Comparison of ENCODE assay signal across 1 cellular context in the genomic region with DNA sequence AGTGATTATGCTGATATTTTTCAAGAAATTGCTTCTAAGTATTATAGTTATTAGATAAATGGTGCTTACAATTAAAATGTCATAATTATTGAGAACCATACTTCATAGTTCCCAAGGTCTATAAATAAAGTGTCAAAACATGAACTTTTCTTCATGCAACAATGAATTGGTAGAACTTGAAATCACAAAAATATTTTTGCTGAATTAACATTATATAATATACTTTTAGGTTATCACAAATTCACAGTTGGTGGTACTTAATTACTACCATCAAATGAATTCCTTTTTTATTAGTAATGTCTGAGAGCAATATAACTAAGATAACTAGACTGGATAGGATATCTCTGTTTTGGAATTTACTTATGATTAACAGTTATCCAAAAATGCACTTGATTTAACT.
TF ChIP-seq lines count a peak whose summit lies in the region.

No MANE protein-coding gene starts in this region.

TF ChIP-seq in K562, 482 proteins besides CTCF, POLR2A, EP300 and RAD21:
- TF ChIP-seq ZKSCAN1 (IDR thresholded peaks at IDR 0.05; ENCODE audit: low read depth, low read length) (no peak), GABPA (tag; conservative IDR thresholded peaks at IDR 0.05; ENCODE audit: low read depth) (no peak), NR2F6 (CRISPR knock-in tag; IDR thresholded peaks at IDR 0.05) (no peak), MAFG (tag; conservative IDR thresholded peaks at IDR 0.05) (0 out of 2 replicates have a peak, but pooled peaks have one; percentile 28), CHCHD3 (CRISPR knock-in tag; IDR thresholded peaks at IDR 0.05) (no peak), PPARD (CRISPR knock-in tag; IDR thresholded peaks at IDR 0.05) (no peak), ZFX (CRISPR knock-in tag; IDR thresholded peaks at IDR 0.05) (no peak), C11orf30 (IDR thresholded peaks at IDR 0.05; ENCODE audit: low read depth) (peak; percentile 67), NFIX (CRISPR knock-in tag; IDR thresholded peaks at IDR 0.05; ENCODE audit: low read depth) (no peak), RFX1 (IDR thresholded peaks at IDR 0.05) (no peak), ZNF316 (IDR thresholded peaks at IDR 0.05) (peak; percentile 84), ZNF146 (CRISPR knock-in tag; IDR thresholded peaks at IDR 0.05; ENCODE audit: unreplicated experiment) (no peak), ZNF57 (CRISPR knock-in tag; IDR thresholded peaks at IDR 0.05) (no peak), NCOA1 (IDR thresholded peaks at IDR 0.05; ENCODE audit: low read depth) (no peak), BRD9 (IDR thresholded peaks at IDR 0.05; ENCODE audit: low read depth, partially characterized antibody) (no peak), FIP1L1 (IDR thresholded peaks at IDR 0.05; ENCODE audit: low read depth, low read length, poor library complexity, severe bottlenecking) (no peak)
- TF ChIP-seq, protein P1, sequence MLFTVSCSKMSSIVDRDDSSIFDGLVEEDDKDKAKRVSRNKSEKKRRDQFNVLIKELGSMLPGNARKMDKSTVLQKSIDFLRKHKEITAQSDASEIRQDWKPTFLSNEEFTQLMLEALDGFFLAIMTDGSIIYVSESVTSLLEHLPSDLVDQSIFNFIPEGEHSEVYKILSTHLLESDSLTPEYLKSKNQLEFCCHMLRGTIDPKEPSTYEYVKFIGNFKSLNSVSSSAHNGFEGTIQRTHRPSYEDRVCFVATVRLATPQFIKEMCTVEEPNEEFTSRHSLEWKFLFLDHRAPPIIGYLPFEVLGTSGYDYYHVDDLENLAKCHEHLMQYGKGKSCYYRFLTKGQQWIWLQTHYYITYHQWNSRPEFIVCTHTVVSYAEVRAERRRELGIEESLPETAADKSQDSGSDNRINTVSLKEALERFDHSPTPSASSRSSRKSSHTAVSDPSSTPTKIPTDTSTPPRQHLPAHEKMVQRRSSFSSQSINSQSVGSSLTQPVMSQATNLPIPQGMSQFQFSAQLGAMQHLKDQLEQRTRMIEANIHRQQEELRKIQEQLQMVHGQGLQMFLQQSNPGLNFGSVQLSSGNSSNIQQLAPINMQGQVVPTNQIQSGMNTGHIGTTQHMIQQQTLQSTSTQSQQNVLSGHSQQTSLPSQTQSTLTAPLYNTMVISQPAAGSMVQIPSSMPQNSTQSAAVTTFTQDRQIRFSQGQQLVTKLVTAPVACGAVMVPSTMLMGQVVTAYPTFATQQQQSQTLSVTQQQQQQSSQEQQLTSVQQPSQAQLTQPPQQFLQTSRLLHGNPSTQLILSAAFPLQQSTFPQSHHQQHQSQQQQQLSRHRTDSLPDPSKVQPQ (CRISPR knock-in tag; IDR thresholded peaks at IDR 0.05; ENCODE audit: borderline replicate concordance) = no peak
- TF ChIP-seq, protein P2, sequence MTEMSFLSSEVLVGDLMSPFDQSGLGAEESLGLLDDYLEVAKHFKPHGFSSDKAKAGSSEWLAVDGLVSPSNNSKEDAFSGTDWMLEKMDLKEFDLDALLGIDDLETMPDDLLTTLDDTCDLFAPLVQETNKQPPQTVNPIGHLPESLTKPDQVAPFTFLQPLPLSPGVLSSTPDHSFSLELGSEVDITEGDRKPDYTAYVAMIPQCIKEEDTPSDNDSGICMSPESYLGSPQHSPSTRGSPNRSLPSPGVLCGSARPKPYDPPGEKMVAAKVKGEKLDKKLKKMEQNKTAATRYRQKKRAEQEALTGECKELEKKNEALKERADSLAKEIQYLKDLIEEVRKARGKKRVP (CRISPR knock-in tag; IDR thresholded peaks at IDR 0.05) = no peak
- TF ChIP-seq, protein P3, sequence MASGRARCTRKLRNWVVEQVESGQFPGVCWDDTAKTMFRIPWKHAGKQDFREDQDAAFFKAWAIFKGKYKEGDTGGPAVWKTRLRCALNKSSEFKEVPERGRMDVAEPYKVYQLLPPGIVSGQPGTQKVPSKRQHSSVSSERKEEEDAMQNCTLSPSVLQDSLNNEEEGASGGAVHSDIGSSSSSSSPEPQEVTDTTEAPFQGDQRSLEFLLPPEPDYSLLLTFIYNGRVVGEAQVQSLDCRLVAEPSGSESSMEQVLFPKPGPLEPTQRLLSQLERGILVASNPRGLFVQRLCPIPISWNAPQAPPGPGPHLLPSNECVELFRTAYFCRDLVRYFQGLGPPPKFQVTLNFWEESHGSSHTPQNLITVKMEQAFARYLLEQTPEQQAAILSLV (tag; IDR thresholded peaks at IDR 0.05) = no peak
